10 cellular contexts compared by ENCODE assay signal in genomic region chr19:2054763-2055162, GRCh38. TPM values are rescaled to one million over a fixed set of nuclear protein-coding genes. Genes with fewer than 3 reads are reported as not detected.
DNase-seq lines count a peak whose midpoint lies in the region; ATAC-seq, FAIRE-seq and TF ChIP-seq lines count a peak whose summit lies in the region.
"Had no signal": no experiment of that assay in that cellular context is flagged by ENCODE, and none has a peak within 500 bp of the region (broad histone marks: within the 10 kb centered on the region; RNA-seq: fewer than 3 reads in every experiment).

No MANE protein-coding gene starts in this region.

- no peak overlapping the region for H2AFZ ChIP-seq in HepG2 (ENCODE audit: low read length)

- H3K4me1 ChIP-seq in right lobe of liver = peaks cover 0 to 46% (median 19%) of the 10 kb centered on the region in 4 donors
- H3K4me1 ChIP-seq in HepG2 (ENCODE audit: insufficient read depth, low read length) = peaks cover 82% of the 10 kb centered on the region

- H3K4me3 ChIP-seq in right lobe of liver = no peak overlapping the region
- no peak overlapping the region for H3K4me3 ChIP-seq in HepG2 (replicated peaks in 1 of 3; ENCODE audit: insufficient read depth in 1 of 3, low read depth in 2 of 3, low read length in 3 of 3)

- ATAC-seq in right lobe of liver (no peak), HepG2 (no peak), GM21367 (IDR thresholded peaks at IDR 0.05; ENCODE audit: unreplicated experiment) (no peak)

- peaks cover 9% of the 10 kb centered on the region for H3K79me2 ChIP-seq in HepG2 (ENCODE audit: insufficient read depth, low read length)

- TF ChIP-seq CTCF in right lobe of liver (IDR thresholded peaks at IDR 0.05) (no peak), HepG2 (CRISPR knock-in tag; IDR thresholded peaks at IDR 0.05) (no peak), mesothelial cell of epicardium (IDR thresholded peaks at IDR 0.05; ENCODE audit: unreplicated experiment) (no peak)

- TF ChIP-seq RAD21 in HepG2 (CRISPR knock-in tag; IDR thresholded peaks at IDR 0.05) = no peak

- peaks cover 7% of the 10 kb centered on the region for H4K20me1 ChIP-seq in HepG2 (ENCODE audit: insufficient read depth, low read length)

- in situ Hi-C loops in HepG2 (cut with HindIII; ENCODE audit: extremely low pct_ligation_motif_present, low pct_unique_long_range_greater_than_20kb) = no loop called here

- BruUV-seq in HepG2 (replicated peaks; lab: Mats Ljungman, UMichigan) = no TSS peak

- H3K4me1 Mint-ChIP-seq in activated T-helper 2 cell treated with anti-CD3 and anti-CD28 coated beads, Interferon-gamma antibody, Interleukin-2, Interleukin-4, amounts not matched to agents 10 μg/mL and 5 μg/mL and 100 μg/mL, durations not matched to agents 14 hours and 24 hours and 36 hours (ENCODE audit: low read depth) = peaks cover 29% of the 10 kb centered on the region
- peaks cover 23% of the 10 kb centered on the region for H3K4me1 Mint-ChIP-seq in mesothelial cell of epicardium

- H3K9me3 ChIP-seq in right lobe of liver (no peaks in the 10 kb centered on the region), HepG2 (ENCODE audit: low read length) (no peaks in the 10 kb centered on the region)

- H3K27ac ChIP-seq in right lobe of liver (peak overlapping the region in 2 of 3 donors; percentile 8 to 98), HepG2 (ENCODE audit: extremely low read length, insufficient read depth, low read length) (no peak overlapping the region)

- TF ChIP-seq EP300 in HepG2 (IDR thresholded peaks at IDR 0.05; ENCODE audit: low read depth in 2 of 2, low read length in 2 of 2) (no peak), HepG2 (CRISPR knock-in tag; IDR thresholded peaks at IDR 0.05; ENCODE audit: borderline replicate concordance) (no peak)

- DNase-seq in right lobe of liver (peak in 1 of 3 donors; percentile 48), HepG2 (ENCODE audit: low spot score) (no peak), mesothelial cell of epicardium (ENCODE audit: low spot score in 2 of 2, unreplicated experiment in 2 of 2) (no peak), NCI-H524 treated with DMSO at 0.1 percent for 48 hours (lab: John Stamatoyannopoulos, UW) (no peak), NCI-H345 (lab: John Stamatoyannopoulos, UW) (no peak), NCI-H187 treated with DMSO at 0.1 percent for 48 hours (lab: John Stamatoyannopoulos, UW) (no peak)
- DNase-seq in activated T-helper 2 cell treated with anti-CD3 and anti-CD28 coated beads, Interferon-gamma antibody, Interleukin-2, Interleukin-4, amounts not matched to agents 10 μg/mL and 5 μg/mL and 100 μg/mL, durations not matched to agents 14 hours and 24 hours and 36 hours (ENCODE audit: low spot score) = no peak

- CTCF ChIA-PET in HepG2 (lab: Yijun Ruan, JAX; ENCODE audit: low intra/inter-chr PET ratio, low total read pairs) = no interaction called here

- H3K36me3 ChIP-seq in right lobe of liver = no peaks in the 10 kb centered on the region
- H3K36me3 ChIP-seq in HepG2 (replicated peaks in 1 of 2; ENCODE audit: control insufficient read depth in 1 of 2, insufficient read depth in 2 of 2, low read length in 2 of 2) = no peaks in the 10 kb centered on the region

- intact Hi-C loops in right lobe of liver (cut with DNase I) (no loop called here), HepG2 (cut with micrococcal nuclease; ENCODE audit: unreplicated experiment) (no loop called here)
- intact Hi-C loops in activated T-helper 2 cell treated with anti-CD3 and anti-CD28 coated beads, Interferon-gamma antibody, Interleukin-2, Interleukin-4, amounts not matched to agents 10 μg/mL and 5 μg/mL and 100 μg/mL, durations not matched to agents 14 hours and 24 hours and 36 hours (cut with micrococcal nuclease) = loop anchor here (5.0 kb wide), 1 partner anchor 38 kb away; no protein-coding TSS in a partner anchor

- peak overlapping the region; percentile 68 for H3K27ac Mint-ChIP-seq in activated T-helper 2 cell treated with anti-CD3 and anti-CD28 coated beads, Interferon-gamma antibody, Interleukin-2, Interleukin-4, amounts not matched to agents 10 μg/mL and 5 μg/mL and 100 μg/mL, durations not matched to agents 14 hours and 24 hours and 36 hours
- H3K27ac Mint-ChIP-seq in mesothelial cell of epicardium = peak overlapping the region; percentile 64

- no peak overlapping the region for H3K9ac ChIP-seq in HepG2 (ENCODE audit: insufficient read depth, low read depth, low read length)

- H3K27me3 Mint-ChIP-seq in activated T-helper 2 cell treated with anti-CD3 and anti-CD28 coated beads, Interferon-gamma antibody, Interleukin-2, Interleukin-4, amounts not matched to agents 10 μg/mL and 5 μg/mL and 100 μg/mL, durations not matched to agents 14 hours and 24 hours and 36 hours (ENCODE audit: low read depth) = no peaks in the 10 kb centered on the region
- H3K27me3 Mint-ChIP-seq in mesothelial cell of epicardium (ENCODE audit: low read depth) = no peaks in the 10 kb centered on the region

- H3K4me3 Mint-ChIP-seq in activated T-helper 2 cell treated with anti-CD3 and anti-CD28 coated beads, Interferon-gamma antibody, Interleukin-2, Interleukin-4, amounts not matched to agents 10 μg/mL and 5 μg/mL and 100 μg/mL, durations not matched to agents 14 hours and 24 hours and 36 hours (ENCODE audit: low read depth) = no peak overlapping the region
- H3K4me3 Mint-ChIP-seq in mesothelial cell of epicardium = no peak overlapping the region

- H3K4me2 ChIP-seq in HepG2 (ENCODE audit: low read depth, low read length) = no peak overlapping the region; the same call in 1 of the 2 replicates

- 74% methylated on average over 3 of the region's 8 CpGs for WGBS in right lobe of liver (ENCODE audit: insufficient coverage, low coverage, low lambda C conversion rate, missing lambda C conversion rate)
- WGBS in HepG2 (ENCODE audit: low lambda C conversion rate) = 59% methylated on average over 7 of the region's 8 CpGs

- H3K27me3 ChIP-seq in right lobe of liver (no peaks in the 10 kb centered on the region), HepG2 (ENCODE audit: control insufficient read depth in 1 of 2, insufficient read depth in 2 of 2, low read length in 2 of 2) (no peaks in the 10 kb centered on the region)

- H3K9me3 Mint-ChIP-seq in activated T-helper 2 cell treated with anti-CD3 and anti-CD28 coated beads, Interferon-gamma antibody, Interleukin-2, Interleukin-4, amounts not matched to agents 10 μg/mL and 5 μg/mL and 100 μg/mL, durations not matched to agents 14 hours and 24 hours and 36 hours = no peaks in the 10 kb centered on the region
- no peaks in the 10 kb centered on the region for H3K9me3 Mint-ChIP-seq in mesothelial cell of epicardium
- H3K9me3 Mint-ChIP-seq: CD14-positive monocyte had no signal

- no peak for TF ChIP-seq POLR2A in right lobe of liver (IDR thresholded peaks at IDR 0.05)
- no peak for TF ChIP-seq POLR2A in HepG2 (IDR thresholded peaks at IDR 0.05; ENCODE audit: insufficient read depth in 1 of 2, low read depth in 2 of 2, low read length in 2 of 2)

- POLR2A ChIA-PET in HepG2 (lab: Yijun Ruan, JAX) = no interaction called here

- no peak for FAIRE-seq in HepG2 (lab: Jason Lieb, UNC)
- FAIRE-seq: astrocyte had no signal

- peaks cover 5% of the 10 kb centered on the region for H3K36me3 Mint-ChIP-seq in activated T-helper 2 cell treated with anti-CD3 and anti-CD28 coated beads, Interferon-gamma antibody, Interleukin-2, Interleukin-4, amounts not matched to agents 10 μg/mL and 5 μg/mL and 100 μg/mL, durations not matched to agents 14 hours and 24 hours and 36 hours (ENCODE audit: low read depth)
- no peaks in the 10 kb centered on the region for H3K36me3 Mint-ChIP-seq in mesothelial cell of epicardium

RNA-seq across cellular contexts. Expression of gene MKNK2, which starts 3.7 kb away (rescaled TPM):
- 100 to 1,000 TPM in 4 of 6 experiments, 10 to 100 TPM in 2; 80.5 to 218 (median 117) TPM for total RNA-seq in right lobe of liver
- 35.5 and 44.9 TPM in 2 replicates for total RNA-seq in HepG2 (2016; rRNA removed; fragmentation: Illumina TruSeq; extraction: Trizol)
- 52.3 and 57.0 TPM in 2 replicates for total RNA-seq in HepG2 (2016; cell fraction: cytosol; rRNA removed; fragmentation: Illumina TruSeq; extraction: Trizol; ENCODE audit: low read depth)
- total RNA-seq in HepG2 (2016; cell fraction: insoluble cytoplasmic fraction; rRNA removed; fragmentation: Illumina TruSeq; extraction: Trizol) = 30.7 and 45.2 TPM in 2 replicates
- 90.7 and 98.8 TPM in 2 replicates for total RNA-seq in HepG2 (2016; cell fraction: membrane; rRNA removed; fragmentation: Illumina TruSeq; extraction: Trizol)
- total RNA-seq in HepG2 (2016; cell fraction: nucleus; rRNA removed; fragmentation: Illumina TruSeq; extraction: Trizol) = 29.7 and 31.4 TPM in 2 replicates
- polyA plus RNA-seq in HepG2 (2011; rRNA removed) = 112 and 129 TPM in 2 replicates
- 75.6 and 125 TPM in 2 replicates for polyA plus RNA-seq in HepG2 (2011; cell fraction: cytosol; rRNA removed)
- polyA plus RNA-seq in HepG2 (2011; cell fraction: nucleus; rRNA removed) = 253 and 307 TPM in 2 replicates
- 68.1 and 73.6 TPM in 2 replicates for polyA plus RNA-seq in HepG2 (2012)
- 65.6 and 66.5 TPM in 2 replicates for polyA plus RNA-seq in HepG2 (2016; cell fraction: cytosol; fragmentation: Illumina TruSeq; extraction: Trizol; ENCODE audit: low read depth)
- 34.0 and 45.2 TPM in 2 replicates for polyA plus RNA-seq in HepG2 (2016; cell fraction: insoluble cytoplasmic fraction; fragmentation: Illumina TruSeq; extraction: Trizol; ENCODE audit: low read depth)
- 77.4 and 85.7 TPM in 2 replicates for polyA plus RNA-seq in HepG2 (2016; cell fraction: membrane; fragmentation: Illumina TruSeq; extraction: Trizol; ENCODE audit: low read depth)
- polyA plus RNA-seq in HepG2 (2016; cell fraction: nucleus; fragmentation: Illumina TruSeq; extraction: Trizol; ENCODE audit: insufficient read depth, low read depth) = 73.2 and 74.3 TPM in 2 replicates
- 79.7 and 204 TPM in 2 replicates for polyA minus RNA-seq in HepG2 (2011; rRNA and poly(A)+ RNA removed; ENCODE audit: low replicate concordance)
- polyA minus RNA-seq in HepG2 (2011; cell fraction: cytosol; rRNA and poly(A)+ RNA removed) = 99.9 and 101 TPM in 2 replicates
- 40.2 and 51.7 TPM in 2 replicates for polyA minus RNA-seq in HepG2 (2011; cell fraction: nucleus; rRNA and poly(A)+ RNA removed)
- total RNA-seq in activated T-helper 2 cell treated with anti-CD3 and anti-CD28 coated beads, Interferon-gamma antibody, Interleukin-2, Interleukin-4, amounts not matched to agents 10 μg/mL and 5 μg/mL and 100 μg/mL, durations not matched to agents 14 hours and 24 hours and 36 hours = 161 and 176 TPM in 2 replicates
- 92.6 to 97.1 TPM (median 95.9 TPM) in 3 replicates for total RNA-seq in mesothelial cell of epicardium

RNA-seq across cellular contexts. Expression of gene BTBD2, which starts 39.2 kb away (rescaled TPM):
- 10 to 100 TPM; 22.2 to 42.6 (median 29.2) TPM for total RNA-seq in right lobe of liver
- 28.1 and 30.9 TPM in 2 replicates for total RNA-seq in HepG2 (2016; rRNA removed; fragmentation: Illumina TruSeq; extraction: Trizol)
- total RNA-seq in HepG2 (2016; cell fraction: cytosol; rRNA removed; fragmentation: Illumina TruSeq; extraction: Trizol; ENCODE audit: low read depth) = 33.3 and 38.0 TPM in 2 replicates
- 26.7 and 27.1 TPM in 2 replicates for total RNA-seq in HepG2 (2016; cell fraction: insoluble cytoplasmic fraction; rRNA removed; fragmentation: Illumina TruSeq; extraction: Trizol)
- 73.7 and 74.9 TPM in 2 replicates for total RNA-seq in HepG2 (2016; cell fraction: membrane; rRNA removed; fragmentation: Illumina TruSeq; extraction: Trizol)
- 18.7 and 18.8 TPM in 2 replicates for total RNA-seq in HepG2 (2016; cell fraction: nucleus; rRNA removed; fragmentation: Illumina TruSeq; extraction: Trizol)
- polyA plus RNA-seq in HepG2 (2011; rRNA removed) = 45.3 and 45.6 TPM in 2 replicates
- polyA plus RNA-seq in HepG2 (2011; cell fraction: cytosol; rRNA removed) = 23.9 and 43.2 TPM in 2 replicates
- polyA plus RNA-seq in HepG2 (2011; cell fraction: nucleus; rRNA removed) = 43.1 and 48.6 TPM in 2 replicates
- 46.5 and 49.0 TPM in 2 replicates for polyA plus RNA-seq in HepG2 (2012)
- polyA plus RNA-seq in HepG2 (2016; cell fraction: cytosol; fragmentation: Illumina TruSeq; extraction: Trizol; ENCODE audit: low read depth) = 74.0 and 79.4 TPM in 2 replicates
- polyA plus RNA-seq in HepG2 (2016; cell fraction: insoluble cytoplasmic fraction; fragmentation: Illumina TruSeq; extraction: Trizol; ENCODE audit: low read depth) = 39.4 and 51.6 TPM in 2 replicates
- polyA plus RNA-seq in HepG2 (2016; cell fraction: membrane; fragmentation: Illumina TruSeq; extraction: Trizol; ENCODE audit: low read depth) = 106 and 123 TPM in 2 replicates
- polyA plus RNA-seq in HepG2 (2016; cell fraction: nucleus; fragmentation: Illumina TruSeq; extraction: Trizol; ENCODE audit: insufficient read depth, low read depth) = 43.6 and 45.5 TPM in 2 replicates
- polyA minus RNA-seq in HepG2 (2011; rRNA and poly(A)+ RNA removed; ENCODE audit: low replicate concordance) = 32.8 and 55.6 TPM in 2 replicates
- 39.1 and 43.2 TPM in 2 replicates for polyA minus RNA-seq in HepG2 (2011; cell fraction: cytosol; rRNA and poly(A)+ RNA removed)
- 10.3 and 12.1 TPM in 2 replicates for polyA minus RNA-seq in HepG2 (2011; cell fraction: nucleus; rRNA and poly(A)+ RNA removed)
- total RNA-seq in activated T-helper 2 cell treated with anti-CD3 and anti-CD28 coated beads, Interferon-gamma antibody, Interleukin-2, Interleukin-4, amounts not matched to agents 10 μg/mL and 5 μg/mL and 100 μg/mL, durations not matched to agents 14 hours and 24 hours and 36 hours = 41.3 and 47.0 TPM in 2 replicates
- total RNA-seq in mesothelial cell of epicardium = 112 to 118 TPM (median 114 TPM) in 3 replicates

RNA-seq across cellular contexts. Expression of gene MOB3A, which starts 41.4 kb away (rescaled TPM):
- total RNA-seq in right lobe of liver (10 to 100 TPM in 4 of 6 experiments, 1 to 10 TPM in 2; 8.3 to 13.8 (median 10.8) TPM), HepG2 (2016; rRNA removed; fragmentation: Illumina TruSeq; extraction: Trizol) (3.5 and 4.3 TPM in 2 replicates), mesothelial cell of epicardium (33.0 to 34.7 TPM (median 34.1 TPM) in 3 replicates)
- 2.2 and 2.7 TPM in 2 replicates for total RNA-seq in HepG2 (2016; cell fraction: cytosol; rRNA removed; fragmentation: Illumina TruSeq; extraction: Trizol; ENCODE audit: low read depth)
- 3.5 and 4.0 TPM in 2 replicates for total RNA-seq in HepG2 (2016; cell fraction: insoluble cytoplasmic fraction; rRNA removed; fragmentation: Illumina TruSeq; extraction: Trizol)
- total RNA-seq in HepG2 (2016; cell fraction: membrane; rRNA removed; fragmentation: Illumina TruSeq; extraction: Trizol) = 2.7 and 3.2 TPM in 2 replicates
- 2.4 and 2.5 TPM in 2 replicates for total RNA-seq in HepG2 (2016; cell fraction: nucleus; rRNA removed; fragmentation: Illumina TruSeq; extraction: Trizol)
- polyA plus RNA-seq in HepG2 (2011; rRNA removed) = 17.8 and 20.3 TPM in 2 replicates
- 13.9 and 16.9 TPM in 2 replicates for polyA plus RNA-seq in HepG2 (2011; cell fraction: cytosol; rRNA removed)
- 10.8 and 12.6 TPM in 2 replicates for polyA plus RNA-seq in HepG2 (2011; cell fraction: nucleus; rRNA removed)
- polyA plus RNA-seq in HepG2 (2012) = 6.2 and 6.8 TPM in 2 replicates
- polyA plus RNA-seq in HepG2 (2016; cell fraction: cytosol; fragmentation: Illumina TruSeq; extraction: Trizol; ENCODE audit: low read depth) = 0.97 and 1.0 TPM in 2 replicates
- 6.2 and 7.9 TPM in 2 replicates for polyA plus RNA-seq in HepG2 (2016; cell fraction: insoluble cytoplasmic fraction; fragmentation: Illumina TruSeq; extraction: Trizol; ENCODE audit: low read depth)
- polyA plus RNA-seq in HepG2 (2016; cell fraction: membrane; fragmentation: Illumina TruSeq; extraction: Trizol; ENCODE audit: low read depth) = 2.8 TPM in 2 replicates
- 6.6 and 6.8 TPM in 2 replicates for polyA plus RNA-seq in HepG2 (2016; cell fraction: nucleus; fragmentation: Illumina TruSeq; extraction: Trizol; ENCODE audit: insufficient read depth, low read depth)
- 23.6 and 71.5 TPM in 2 replicates for polyA minus RNA-seq in HepG2 (2011; rRNA and poly(A)+ RNA removed; ENCODE audit: low replicate concordance)
- 19.3 and 25.0 TPM in 2 replicates for polyA minus RNA-seq in HepG2 (2011; cell fraction: cytosol; rRNA and poly(A)+ RNA removed)
- polyA minus RNA-seq in HepG2 (2011; cell fraction: nucleus; rRNA and poly(A)+ RNA removed) = 5.3 and 6.0 TPM in 2 replicates
- 175 and 181 TPM in 2 replicates for total RNA-seq in activated T-helper 2 cell treated with anti-CD3 and anti-CD28 coated beads, Interferon-gamma antibody, Interleukin-2, Interleukin-4, amounts not matched to agents 10 μg/mL and 5 μg/mL and 100 μg/mL, durations not matched to agents 14 hours and 24 hours and 36 hours

RNA-seq across cellular contexts. Expression of gene IZUMO4, which starts 42.0 kb away (rescaled TPM):
- total RNA-seq in right lobe of liver = 1 to 10 TPM in 5 of 6 experiments, not detected in 1; 1.2 to 6.9 (median 4.2) TPM
- total RNA-seq in HepG2 (2016; rRNA removed; fragmentation: Illumina TruSeq; extraction: Trizol) = 0.24 and 0.77 TPM in 2 replicates
- total RNA-seq in HepG2 (2016; cell fraction: cytosol; rRNA removed; fragmentation: Illumina TruSeq; extraction: Trizol; ENCODE audit: low read depth) = 0.79 and 0.91 TPM in 2 replicates
- total RNA-seq in HepG2 (2016; cell fraction: insoluble cytoplasmic fraction; rRNA removed; fragmentation: Illumina TruSeq; extraction: Trizol) = 0.34 and 1.5 TPM in 2 replicates
- 0.83 and 1.5 TPM in 2 replicates for total RNA-seq in HepG2 (2016; cell fraction: membrane; rRNA removed; fragmentation: Illumina TruSeq; extraction: Trizol)
- total RNA-seq in HepG2 (2016; cell fraction: nucleus; rRNA removed; fragmentation: Illumina TruSeq; extraction: Trizol) = 1.1 and 2.5 TPM in 2 replicates
- 3.9 and 4.1 TPM in 2 replicates for polyA plus RNA-seq in HepG2 (2011; rRNA removed)
- 0.55 and 0.75 TPM in 2 replicates for polyA plus RNA-seq in HepG2 (2011; cell fraction: cytosol; rRNA removed)
- 66.6 and 91.0 TPM in 2 replicates for polyA plus RNA-seq in HepG2 (2011; cell fraction: nucleus; rRNA removed)
- 1.7 and 4.4 TPM in 2 replicates for polyA plus RNA-seq in HepG2 (2012)
- 0.57 and 1.2 TPM in 2 replicates for polyA plus RNA-seq in HepG2 (2016; cell fraction: cytosol; fragmentation: Illumina TruSeq; extraction: Trizol; ENCODE audit: low read depth)
- polyA plus RNA-seq in HepG2 (2016; cell fraction: insoluble cytoplasmic fraction; fragmentation: Illumina TruSeq; extraction: Trizol; ENCODE audit: low read depth) = 0.45 and 0.53 TPM in 2 replicates
- 0.94 TPM in 2 replicates for polyA plus RNA-seq in HepG2 (2016; cell fraction: membrane; fragmentation: Illumina TruSeq; extraction: Trizol; ENCODE audit: low read depth)
- polyA plus RNA-seq in HepG2 (2016; cell fraction: nucleus; fragmentation: Illumina TruSeq; extraction: Trizol; ENCODE audit: insufficient read depth, low read depth) = 4.3 and 6.3 TPM in 2 replicates
- polyA minus RNA-seq in HepG2 (2011; rRNA and poly(A)+ RNA removed; ENCODE audit: low replicate concordance) = 0.54 and 2.7 TPM in 2 replicates
- not detected in 2 replicates for polyA minus RNA-seq in HepG2 (2011; cell fraction: cytosol; rRNA and poly(A)+ RNA removed)
- 1.9 and 4.2 TPM in 2 replicates for polyA minus RNA-seq in HepG2 (2011; cell fraction: nucleus; rRNA and poly(A)+ RNA removed)
- total RNA-seq in activated T-helper 2 cell treated with anti-CD3 and anti-CD28 coated beads, Interferon-gamma antibody, Interleukin-2, Interleukin-4, amounts not matched to agents 10 μg/mL and 5 μg/mL and 100 μg/mL, durations not matched to agents 14 hours and 24 hours and 36 hours = 7.6 and 9.5 TPM in 2 replicates
- total RNA-seq in mesothelial cell of epicardium = 11.0 to 14.4 TPM (median 13.8 TPM) in 3 replicates
